ENCODE assay signal across 10 cellular contexts in the genomic region with DNA sequence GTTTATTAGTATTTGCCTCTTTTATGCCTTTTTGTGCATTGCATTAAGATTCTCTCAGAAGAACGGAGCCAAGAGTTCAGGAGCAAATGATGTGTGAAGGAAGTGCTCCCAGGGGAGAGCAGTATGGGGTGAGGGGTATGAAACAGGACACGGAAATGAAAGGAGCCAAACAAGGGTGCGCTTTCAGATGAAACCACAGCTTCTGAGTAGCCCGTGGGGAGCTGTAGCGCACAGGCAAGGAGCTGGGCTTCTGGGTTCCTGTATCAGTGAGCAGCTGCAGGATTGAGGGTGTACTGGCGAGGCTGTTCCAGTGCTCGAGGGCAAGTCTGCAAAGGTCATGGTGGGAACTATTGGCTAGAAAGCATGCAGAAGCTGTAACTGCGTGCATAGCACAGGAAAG. TPM values are rescaled to one million over a fixed set of nuclear protein-coding genes. Genes with fewer than 3 reads are reported as not detected.
DNase-seq lines count a peak whose midpoint lies in the region; ATAC-seq and TF ChIP-seq lines count a peak whose summit lies in the region.
"Had no signal": no experiment of that assay in that cellular context is flagged by ENCODE, and none has a peak within 500 bp of the region (broad histone marks: within the 10 kb centered on the region; RNA-seq: fewer than 3 reads in every experiment).

No MANE protein-coding gene starts in this region.

- peaks cover 2% of the 10 kb centered on the region for H3K27me3 Mint-ChIP-seq in activated CD4-positive, alpha-beta memory T cell treated with anti-CD3 and anti-CD28 coated beads for 36 hours

- CTCF ChIA-PET in A673 (lab: Charles Lee) = no interaction called here
- CTCF ChIA-PET in activated CD4-positive, alpha-beta memory T cell treated with anti-CD3 and anti-CD28 coated beads for 36 hours (lab: Charles Lee) = no interaction called here

- H3K9me3 ChIP-seq in A673 (ENCODE audit: low read depth, low read length, poor library complexity, severe bottlenecking) = no peaks in the 10 kb centered on the region

- peaks cover 15% of the 10 kb centered on the region for H3K36me3 Mint-ChIP-seq in activated CD4-positive, alpha-beta memory T cell treated with anti-CD3 and anti-CD28 coated beads for 36 hours

- no peaks in the 10 kb centered on the region for H3K4me1 Mint-ChIP-seq in activated CD4-positive, alpha-beta memory T cell treated with anti-CD3 and anti-CD28 coated beads for 36 hours (ENCODE audit: low read depth)
- H3K4me1 Mint-ChIP-seq: T-helper 17 cell had no signal

- peaks cover 10% of the 10 kb centered on the region for H3K4me1 ChIP-seq in A673 (ENCODE audit: insufficient read depth, low read length, poor library complexity, severe bottlenecking)

- no peak for TF ChIP-seq CTCF in A673 (conservative IDR thresholded peaks at IDR 0.05; ENCODE audit: low read depth, low read length)

- intact Hi-C loops in A673 (cut with micrococcal nuclease; ENCODE audit: unreplicated experiment) = no loop called here
- intact Hi-C loops in activated CD4-positive, alpha-beta memory T cell treated with anti-CD3 and anti-CD28 coated beads for 36 hours (cut with micrococcal nuclease) = no loop called here

- POLR2A ChIA-PET in A673 (lab: Charles Lee; ENCODE audit: low non-redundant PET) = no interaction called here
- POLR2A ChIA-PET in activated CD4-positive, alpha-beta memory T cell treated with anti-CD3 and anti-CD28 coated beads for 36 hours (lab: Charles Lee) = no interaction called here

- no TSS peak for BruUV-seq in A673 (replicated peaks; lab: Mats Ljungman, UMichigan)

- no peaks in the 10 kb centered on the region for H3K36me3 ChIP-seq in A673 (ENCODE audit: insufficient read depth, low read length, poor library complexity, severe bottlenecking)

- no peak overlapping the region for H3K27ac ChIP-seq in A673 (ENCODE audit: low read depth, low read length, poor library complexity, severe bottlenecking)

- H3K27ac Mint-ChIP-seq in activated CD4-positive, alpha-beta memory T cell treated with anti-CD3 and anti-CD28 coated beads for 36 hours = no peak overlapping the region
- H3K27ac Mint-ChIP-seq: T-helper 17 cell had no signal

- DNase-seq in A673 (ENCODE audit: low spot score) (peak; percentile 77), NCI-H526 treated with DMSO at 0.1 percent for 48 hours (lab: John Stamatoyannopoulos, UW) (peak; percentile 93), hepatic stellate cell (ENCODE audit: low spot score) (no peak)
- DNase-seq in activated CD4-positive, alpha-beta memory T cell treated with anti-CD3 and anti-CD28 coated beads for 36 hours = no peak
- DNase-seq: mammary epithelial cell, T-helper 17 cell had no signal

- no peaks in the 10 kb centered on the region for H3K9me3 Mint-ChIP-seq in activated CD4-positive, alpha-beta memory T cell treated with anti-CD3 and anti-CD28 coated beads for 36 hours

- no peak overlapping the region for H3K4me3 Mint-ChIP-seq in activated CD4-positive, alpha-beta memory T cell treated with anti-CD3 and anti-CD28 coated beads for 36 hours
- H3K4me3 Mint-ChIP-seq: T-helper 17 cell had no signal

- H3K27me3 ChIP-seq in A673 (replicated peaks; ENCODE audit: insufficient read depth, low read depth, low read length, poor library complexity) = no peaks in the 10 kb centered on the region

- H3K4me3 ChIP-seq in A673 (ENCODE audit: low read depth, low read length, poor library complexity, severe bottlenecking) = no peak overlapping the region

- ATAC-seq in GM19395 (IDR thresholded peaks at IDR 0.05; ENCODE audit: unreplicated experiment) = peak; percentile 81
- ATAC-seq in HG03175 (IDR thresholded peaks at IDR 0.05; ENCODE audit: unreplicated experiment) = peak; percentile 91
- ATAC-seq in HG02588 (IDR thresholded peaks at IDR 0.05; ENCODE audit: unreplicated experiment) = no peak
- no peak for ATAC-seq in GM19324 (IDR thresholded peaks at IDR 0.05; ENCODE audit: low FRiP score, unreplicated experiment)
- ATAC-seq: T-helper 17 cell had no signal

RNA-seq across cellular contexts. Expression of gene ANKEF1, which starts 25.4 kb away (rescaled TPM):
- 0.96 and 1.3 TPM in 2 replicates for total RNA-seq in A673 (2021)
- total RNA-seq in activated CD4-positive, alpha-beta memory T cell treated with anti-CD3 and anti-CD28 coated beads for 36 hours = 1 to 10 TPM; 1.3 TPM

Comparison
In these comparisons a context has a peak if more than half of its experiments do, and no peak if none do; other contexts are left out.
1. DNase-seq: peak in A673 (single experiment) and NCI-H526 treated with DMSO at 0.1 percent for 48 hours (single experiment); none in activated CD4-positive, alpha-beta memory T cell treated with anti-CD3 and anti-CD28 coated beads for 36 hours (single experiment) and hepatic stellate cell (single experiment).
2. ATAC-seq: peak in GM19395 (single experiment) and HG03175 (single experiment); none in HG02588 (single experiment) and GM19324 (single experiment).